9 cellular contexts compared by ENCODE assay signal in genomic region chr5:87074934-87075541, GRCh38.
DNase-seq lines count a peak whose midpoint lies in the region; ATAC-seq and TF ChIP-seq lines count a peak whose summit lies in the region.
"Had no signal": no experiment of that assay in that cellular context is flagged by ENCODE, and none has a peak within 500 bp of the region (broad histone marks: within the 10 kb centered on the region; RNA-seq: fewer than 3 reads in every experiment).

No MANE protein-coding gene starts in this region.

- H3K27ac ChIP-seq in mucosa of rectum (ENCODE audit: low read depth in 2 of 2, low read length in 2 of 2): peak overlapping the region; percentile 35 to 45
- H3K27ac ChIP-seq: C4-2B had no signal

- peak; percentile 95 for ATAC-seq in HG02840 (IDR thresholded peaks at IDR 0.05; ENCODE audit: low FRiP score, unreplicated experiment)

- no peaks in the 10 kb centered on the region for H3K27me3 Mint-ChIP-seq in activated T-cell treated with anti-CD3 and anti-CD28 coated beads, Interleukin-2, amount 50 U/mL, for 24 hours
- no peaks in the 10 kb centered on the region for H3K27me3 Mint-ChIP-seq in HFFc6 (ENCODE audit: insufficient read depth)

- no peaks in the 10 kb centered on the region for H3K9me3 Mint-ChIP-seq in activated T-cell treated with anti-CD3 and anti-CD28 coated beads, Interleukin-2, amount 50 U/mL, for 24 hours
- no peaks in the 10 kb centered on the region for H3K9me3 Mint-ChIP-seq in HFFc6

- H3K4me1 Mint-ChIP-seq in activated T-cell treated with anti-CD3 and anti-CD28 coated beads, Interleukin-2, amount 50 U/mL, for 24 hours (ENCODE audit: low read depth): peaks cover 43% of the 10 kb centered on the region
- H3K4me1 Mint-ChIP-seq in HFFc6 (ENCODE audit: low read depth): peaks cover 32% of the 10 kb centered on the region

- no peak overlapping the region for H3K4me3 Mint-ChIP-seq in activated T-cell treated with anti-CD3 and anti-CD28 coated beads, Interleukin-2, amount 50 U/mL, for 24 hours
- H3K4me3 Mint-ChIP-seq in HFFc6: no peak overlapping the region

- H3K9ac ChIP-seq in mucosa of rectum (ENCODE audit: low read depth in 1 of 2, low read length in 2 of 2): no peak overlapping the region

- TF ChIP-seq CTCF in HFFc6 (IDR thresholded peaks at IDR 0.05) (no peak), foreskin fibroblast (IDR thresholded peaks at IDR 0.05; ENCODE audit: low read depth, low read length) (no peak)

- H3K9me3 ChIP-seq in mucosa of rectum (ENCODE audit: control insufficient read depth in 2 of 2, low read length in 2 of 2): no peaks in the 10 kb centered on the region

- H3K27me3 ChIP-seq in mucosa of rectum (ENCODE audit: control insufficient read depth in 2 of 2, insufficient read depth in 2 of 2, low read length in 2 of 2): no peaks in the 10 kb centered on the region

- H3K36me3 ChIP-seq in mucosa of rectum (ENCODE audit: control insufficient read depth in 2 of 2, insufficient read depth in 2 of 2, low read length in 2 of 2): no peaks in the 10 kb centered on the region

- peak overlapping the region in 1 of 2 donors; percentile 31 for H3K4me3 ChIP-seq in mucosa of rectum (ENCODE audit: low read length in 2 of 2)
- H3K4me3 ChIP-seq in foreskin fibroblast (ENCODE audit: low read depth in 1 of 2, low read length in 2 of 2): no peak overlapping the region

- no peaks in the 10 kb centered on the region for H3K36me3 Mint-ChIP-seq in activated T-cell treated with anti-CD3 and anti-CD28 coated beads, Interleukin-2, amount 50 U/mL, for 24 hours (ENCODE audit: low read depth)
- no peaks in the 10 kb centered on the region for H3K36me3 Mint-ChIP-seq in HFFc6 (ENCODE audit: low read depth)

- DNase-seq in activated T-cell treated with anti-CD3 and anti-CD28 coated beads, Interleukin-2, amount 50 U/mL, for 24 hours: no peak
- DNase-seq in activated T-cell treated with anti-CD3 and anti-CD28 coated beads, Interleukin-2, amount 50 U/mL, for 1 hour: no peak
- DNase-seq in NOMO-1 treated with dmso at 0.1 percent for 144 hours (lab: John Stamatoyannopoulos, UW; ENCODE audit: unreplicated experiment) (peak; percentile 8), HFFc6 (no peak), foreskin fibroblast (no peak)
- DNase-seq in activated CD4-positive, alpha-beta T cell treated with anti-CD3 and anti-CD28 coated beads, Interleukin-2, amount 50 U/mL, for 48 hours: no peak

- peak overlapping the region; percentile 77 for H3K27ac Mint-ChIP-seq in activated T-cell treated with anti-CD3 and anti-CD28 coated beads, Interleukin-2, amount 50 U/mL, for 24 hours
- no peak overlapping the region for H3K27ac Mint-ChIP-seq in HFFc6

- H3K4me1 ChIP-seq in mucosa of rectum (ENCODE audit: control insufficient read depth in 2 of 2, insufficient read depth in 2 of 2, low read length in 2 of 2): peaks cover 7 to 8% of the 10 kb centered on the region in 2 donors
